38 cellular contexts compared by ENCODE assay signal in the genomic region with DNA sequence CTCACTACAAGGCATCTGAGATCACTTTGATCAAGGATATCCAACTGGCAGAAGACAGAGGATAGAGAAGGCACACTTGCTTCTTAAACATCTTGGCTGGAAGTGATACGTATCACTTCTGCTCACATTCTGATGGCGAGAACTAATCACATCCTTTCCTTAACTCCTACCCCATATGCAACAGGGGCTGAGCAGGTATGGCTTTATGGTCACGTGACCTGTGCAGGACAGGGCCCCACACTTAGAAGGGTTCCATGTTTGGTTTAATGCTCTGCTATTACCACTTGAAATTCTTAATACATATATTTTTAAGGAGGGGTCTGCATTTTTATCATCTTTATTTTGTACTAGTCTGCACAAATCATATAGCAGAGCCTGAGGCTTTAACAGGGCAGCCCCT.
"Had no signal": no experiment of that assay in that cellular context is flagged by ENCODE, and none has a peak within 500 bp of the region (broad histone marks: within the 10 kb centered on the region; RNA-seq: fewer than 3 reads in every experiment).

No MANE protein-coding gene starts in this region.

- H3K4me3 Mint-ChIP-seq: activated B cell treated with CpG ODN at 0.5 μM for 24 hours; activated CD4-positive, alpha-beta memory T cell treated with anti-CD3 and anti-CD28 coated beads for 36 hours; activated CD4-positive, alpha-beta T cell treated with anti-CD3 and anti-CD28 coated beads, Interleukin-2, amount 10 ng/mL, durations not matched to agents 24 days and 14 days; activated CD8-positive, alpha-beta T cell treated with anti-CD3 and anti-CD28 coated beads for 36 hours; activated naive CD4-positive, alpha-beta T cell treated with anti-CD3 and anti-CD28 coated beads, Interleukin-2, amount 10 ng/mL, durations not matched to agents 7 days and 5 days; activated naive CD4-positive, alpha-beta T cell treated with anti-CD3 and anti-CD28 coated beads, Interleukin-2, amount 50 U/mL, for 24 hours; activated naive CD8-positive, alpha-beta T cell; activated naive CD8-positive, alpha-beta T cell treated with anti-CD3 and anti-CD28 coated beads, Interleukin-2, amount 10 ng/mL, durations not matched to agents 7 days and 5 days; activated naive CD8-positive, alpha-beta T cell treated with anti-CD3 and anti-CD28 coated beads, Interleukin-2, amount 50 U/mL, for 24 hours; activated T-cell treated with anti-CD3 and anti-CD28 coated beads, Interleukin-2, amount 50 U/mL, for 4 hours; activated T-cell treated with anti-CD3 and anti-CD28 coated beads, Interleukin-2, amount 50 U/mL, for 72 hours; activated T-helper 1 cell treated with anti-CD3 and anti-CD28 coated beads, Interleukin-12 subunit alpha, Interleukin-12 subunit beta, Interleukin-2, Interleukin-4 antibody, amounts not matched to agents 30 ng/mL and 10 ng/mL and 1 ng/mL, durations not matched to agents 14 hours and 24 hours and 36 hours; activated T-helper 17 cell treated with anti-CD3 and anti-CD28 coated beads, Interleukin-2, amount 50 U/mL, for 72 hours; brain; central memory CD8-positive, alpha-beta T cell; T-helper 1 cell treated with Interleukin-12 subunit alpha and Interleukin-12 subunit beta and Interleukin-4 antibody, amounts not matched to agents 30 μg/mL and 1 μg/mL, for 36 hours; T-helper 2 cell treated with Interferon-gamma antibody and Interleukin-4, amounts not matched to agents 5 μg/mL and 100 μg/mL, for 36 hours had no signal

- FAIRE-seq: bronchial epithelial cell, TTC549 had no signal

- H3K27me3 Mint-ChIP-seq: activated B cell treated with CpG ODN at 0.5 μM for 24 hours; activated CD4-positive, alpha-beta memory T cell treated with anti-CD3 and anti-CD28 coated beads for 36 hours; activated CD4-positive, alpha-beta T cell treated with anti-CD3 and anti-CD28 coated beads, Interleukin-2, amount 10 ng/mL, durations not matched to agents 24 days and 14 days; activated CD8-positive, alpha-beta T cell treated with anti-CD3 and anti-CD28 coated beads for 36 hours; activated naive CD4-positive, alpha-beta T cell treated with anti-CD3 and anti-CD28 coated beads, Interleukin-2, amount 10 ng/mL, durations not matched to agents 7 days and 5 days; activated naive CD8-positive, alpha-beta T cell; activated naive CD8-positive, alpha-beta T cell treated with anti-CD3 and anti-CD28 coated beads, Interleukin-2, amount 10 ng/mL, durations not matched to agents 7 days and 5 days; activated T-helper 17 cell treated with anti-CD3 and anti-CD28 coated beads, Interleukin-2, amount 50 U/mL, for 72 hours; brain; central memory CD8-positive, alpha-beta T cell had no signal

- DNase-seq: activated B cell treated with CpG ODN at 0.5 μM for 24 hours; activated CD4-positive, alpha-beta memory T cell treated with anti-CD3 and anti-CD28 coated beads for 36 hours; activated CD4-positive, alpha-beta T cell treated with anti-CD3 and anti-CD28 coated beads for 4 hours; activated CD4-positive, alpha-beta T cell treated with anti-CD3 and anti-CD28 coated beads, Interleukin-2, amount 10 ng/mL, durations not matched to agents 24 days and 14 days; activated CD4-positive, alpha-beta T cell treated with anti-CD3 and anti-CD28 coated beads, Interleukin-2, amount 50 U/mL, for 1 hour; activated CD4-positive, alpha-beta T cell treated with anti-CD3 and anti-CD28 coated beads, Interleukin-2, amount 50 U/mL, for 4 hours; activated CD4-positive, CD25-positive, alpha-beta regulatory T cell treated with anti-CD3 and anti-CD28 coated beads, Interleukin-2, amount 50 U/mL, for 72 hours; activated CD8-positive, alpha-beta memory T cell treated with anti-CD3 and anti-CD28 coated beads, Interleukin-2, amount 50 U/mL, for 4 hours; activated CD8-positive, alpha-beta T cell treated with anti-CD3 and anti-CD28 coated beads for 36 hours; activated effector memory CD4-positive, alpha-beta T cell treated with Interleukin-2 at 50 U/mL for 16 hours; activated gamma-delta T cell; activated naive CD4-positive, alpha-beta T cell treated with anti-CD3 and anti-CD28 coated beads, Interleukin-2, amount 10 ng/mL, durations not matched to agents 7 days and 5 days; activated naive CD4-positive, alpha-beta T cell treated with Interleukin-2 at 50 U/mL for 16 hours; activated naive CD8-positive, alpha-beta T cell treated with anti-CD3 and anti-CD28 coated beads, Interleukin-2, amount 10 ng/mL, durations not matched to agents 7 days and 5 days; activated naive CD8-positive, alpha-beta T cell treated with anti-CD3 and anti-CD28 coated beads, Interleukin-2, amount 50 U/mL, for 24 hours; activated T-cell treated with anti-CD3 and anti-CD28 coated beads for 4 hours; activated T-cell treated with anti-CD3 and anti-CD28 coated beads, Interleukin-2, amount 50 U/mL, for 1 hour; activated T-cell treated with anti-CD3 and anti-CD28 coated beads, Interleukin-2, amount 50 U/mL, for 4 hours; activated T-cell treated with anti-CD3 and anti-CD28 coated beads, Interleukin-2, amount 50 U/mL, for 72 hours; amygdala; anterior cingulate cortex; caudate nucleus; cerebellar nuclear complex; T-helper 2 cell; T-helper 9 cell had no signal

- H3K36me3 ChIP-seq: ascending aorta, cardiac muscle cell had no signal

- H3K4me1 Mint-ChIP-seq: activated B cell treated with CpG ODN at 0.5 μM for 24 hours; activated CD4-positive, alpha-beta T cell treated with anti-CD3 and anti-CD28 coated beads, Interleukin-2, amount 10 ng/mL, durations not matched to agents 24 days and 14 days; activated naive CD4-positive, alpha-beta T cell treated with anti-CD3 and anti-CD28 coated beads, Interleukin-2, amount 10 ng/mL, durations not matched to agents 7 days and 5 days; activated naive CD4-positive, alpha-beta T cell treated with anti-CD3 and anti-CD28 coated beads, Interleukin-2, amount 50 U/mL, for 24 hours; activated naive CD8-positive, alpha-beta T cell treated with anti-CD3 and anti-CD28 coated beads, Interleukin-2, amount 10 ng/mL, durations not matched to agents 7 days and 5 days; activated naive CD8-positive, alpha-beta T cell treated with anti-CD3 and anti-CD28 coated beads, Interleukin-2, amount 50 U/mL, for 24 hours; activated T-helper 17 cell treated with anti-CD3 and anti-CD28 coated beads, Interleukin-2, amount 50 U/mL, for 72 hours; central memory CD8-positive, alpha-beta T cell had no signal

- H3K27ac Mint-ChIP-seq: activated B cell treated with CpG ODN at 0.5 μM for 24 hours; activated CD4-positive, alpha-beta memory T cell treated with anti-CD3 and anti-CD28 coated beads for 36 hours; activated CD4-positive, alpha-beta T cell treated with anti-CD3 and anti-CD28 coated beads, Interleukin-2, amount 10 ng/mL, durations not matched to agents 24 days and 14 days; activated CD8-positive, alpha-beta T cell treated with anti-CD3 and anti-CD28 coated beads for 36 hours; activated naive CD4-positive, alpha-beta T cell treated with anti-CD3 and anti-CD28 coated beads, Interleukin-2, amount 10 ng/mL, durations not matched to agents 7 days and 5 days; activated naive CD4-positive, alpha-beta T cell treated with anti-CD3 and anti-CD28 coated beads, Interleukin-2, amount 50 U/mL, for 24 hours; activated naive CD8-positive, alpha-beta T cell; activated naive CD8-positive, alpha-beta T cell treated with anti-CD3 and anti-CD28 coated beads, Interleukin-2, amount 10 ng/mL, durations not matched to agents 7 days and 5 days; activated naive CD8-positive, alpha-beta T cell treated with anti-CD3 and anti-CD28 coated beads, Interleukin-2, amount 50 U/mL, for 24 hours; activated T-cell treated with anti-CD3 and anti-CD28 coated beads, Interleukin-2, amount 50 U/mL, for 72 hours; activated T-helper 1 cell treated with anti-CD3 and anti-CD28 coated beads, Interleukin-12 subunit alpha, Interleukin-12 subunit beta, Interleukin-2, Interleukin-4 antibody, amounts not matched to agents 30 ng/mL and 10 ng/mL and 1 ng/mL, durations not matched to agents 14 hours and 24 hours and 36 hours; activated T-helper 17 cell treated with anti-CD3 and anti-CD28 coated beads, Interleukin-2, amount 50 U/mL, for 72 hours; brain; T-helper 1 cell treated with Interleukin-12 subunit alpha and Interleukin-12 subunit beta and Interleukin-4 antibody, amounts not matched to agents 30 μg/mL and 1 μg/mL, for 36 hours; T-helper 2 cell treated with Interferon-gamma antibody and Interleukin-4, amounts not matched to agents 5 μg/mL and 100 μg/mL, for 36 hours had no signal

- H3K4me1 ChIP-seq: ascending aorta had no signal

- H3K27me3 ChIP-seq: ascending aorta, cardiac muscle cell had no signal

- H3K4me3 ChIP-seq: ascending aorta, cardiac muscle cell had no signal

- H3K36me3 Mint-ChIP-seq: activated CD4-positive, alpha-beta memory T cell treated with anti-CD3 and anti-CD28 coated beads for 36 hours; activated naive CD4-positive, alpha-beta T cell treated with anti-CD3 and anti-CD28 coated beads, Interleukin-2, amount 10 ng/mL, durations not matched to agents 7 days and 5 days; activated naive CD4-positive, alpha-beta T cell treated with anti-CD3 and anti-CD28 coated beads, Interleukin-2, amount 50 U/mL, for 24 hours; activated naive CD8-positive, alpha-beta T cell; activated naive CD8-positive, alpha-beta T cell treated with anti-CD3 and anti-CD28 coated beads, Interleukin-2, amount 10 ng/mL, durations not matched to agents 7 days and 5 days; brain had no signal

- H3K27ac ChIP-seq: ascending aorta, cardiac muscle cell, VCaP had no signal

- ATAC-seq: activated CD8-positive, alpha-beta T cell treated with anti-CD3 and anti-CD28 coated beads for 36 hours; activated naive CD8-positive, alpha-beta T cell treated with anti-CD3 and anti-CD28 coated beads, Interleukin-2, amount 50 U/mL, for 24 hours; activated T-cell treated with anti-CD3 and anti-CD28 coated beads, Interleukin-2, amount 50 U/mL, for 4 hours; activated T-cell treated with anti-CD3 and anti-CD28 coated beads, Interleukin-2, amount 50 U/mL, for 72 hours; activated T-helper 17 cell treated with anti-CD3 and anti-CD28 coated beads, Interleukin-2, amount 50 U/mL, for 72 hours had no signal
